8 cellular contexts compared by ENCODE assay signal in genomic region chr9:136944519-136945332, GRCh38. TPM values are rescaled to one million over a fixed set of nuclear protein-coding genes. Genes with fewer than 3 reads are reported as not detected.
A peak's percentile ranks its signal among the peaks of the same experiment; 100 is the strongest.
DNase-seq lines count a peak whose midpoint lies in the region; ATAC-seq and TF ChIP-seq lines count a peak whose summit lies in the region.

TSS of gene C8G (plus strand) at chr9:136945243. CDS start at chr9:136945321, 78 bp downstream.
TSS of gene FBXW5 (minus strand) at chr9:136944738. CDS start at chr9:136944083, 655 bp downstream.

- peak; percentile 66 for DNase-seq in DMS 273 treated with DMSO at 0.1 percent for 48 hours (lab: John Stamatoyannopoulos, UW)
- peak; percentile 93 for DNase-seq in activated T-cell treated with anti-CD3 and anti-CD28 coated beads for 24 hours (ENCODE audit: low read depth)
- peak; percentile 41 for DNase-seq in epithelial cell of prostate (ENCODE audit: low read depth, low spot score)
- DNase-seq in stimulated activated CD8-positive, alpha-beta memory T cell treated with anti-CD3 and anti-CD28 coated beads, Interleukin-2, amount 100 ng/mL, for 48 hours (ENCODE audit: low read depth in 2 of 2) = peak; percentile 91 to 95

- H3K4me3 ChIP-seq in HUES64 (ENCODE audit: low read length) (peak within 1 kb of the TSS; percentile 93), OCI-LY1 (ENCODE audit: low read depth, low read length, poor library complexity, severe bottlenecking) (peak within 1 kb of the TSS; percentile 91), mononuclear cell (ENCODE audit: low read length) (peak within 1 kb of the TSS; percentile 79)

- H3K27ac ChIP-seq in HUES64 (ENCODE audit: low read depth, low read length) = peak within 1 kb of the TSS; percentile 68; the same call in 1 of the 2 replicates
- H3K27ac ChIP-seq in OCI-LY1 (ENCODE audit: low read depth, low read length, poor library complexity, severe bottlenecking) = no peak within 1 kb of the TSS
- H3K27ac ChIP-seq in epithelial cell of prostate = peak within 1 kb of the TSS; percentile 77

- H3K9me2 ChIP-seq in OCI-LY1 (ENCODE audit: low read depth, low read length) = no peaks in the 10 kb centered on the region

- H3K9me3 ChIP-seq in HUES64 (ENCODE audit: insufficient read depth, low read depth, low read length) = no peaks in the 10 kb centered on the region
- H3K9me3 ChIP-seq in OCI-LY1 (ENCODE audit: low read length) = no peaks in the 10 kb centered on the region
- no peaks in the 10 kb centered on the region for H3K9me3 ChIP-seq in mononuclear cell (ENCODE audit: low read depth, low read length)

- H3K79me2 ChIP-seq in OCI-LY1 (ENCODE audit: insufficient read depth, low read length) = no peaks in the 10 kb centered on the region

- H3K9ac ChIP-seq in HUES64 (ENCODE audit: low read depth, low read length) = peak within 1 kb of the TSS; percentile 86
- H3K9ac ChIP-seq in OCI-LY1 (ENCODE audit: low read length) = peak within 1 kb of the TSS; percentile 92

- 6% methylated on average over 74 of the region's 74 CpGs for WGBS in HUES64

- H3K4me1 ChIP-seq in HUES64 (ENCODE audit: insufficient read depth, low read length) = no peaks in the 10 kb centered on the region; the same call in 1 of the 2 replicates
- H3K4me1 ChIP-seq in OCI-LY1 (ENCODE audit: insufficient read depth, low read length, severe bottlenecking) = peaks cover 19% of the 10 kb centered on the region
- peaks cover 25% of the 10 kb centered on the region for H3K4me1 ChIP-seq in mononuclear cell (ENCODE audit: insufficient read depth, low read length)

- peak within 1 kb of the TSS; percentile 80 for H3K4me2 ChIP-seq in OCI-LY1 (ENCODE audit: low read length)

- peak; percentile 67 for ATAC-seq in GM21447 (IDR thresholded peaks at IDR 0.05; ENCODE audit: unreplicated experiment)

- H4K20me1 ChIP-seq in OCI-LY1 (ENCODE audit: insufficient read depth, low read length) = no peaks in the 10 kb centered on the region

- H2AFZ ChIP-seq in OCI-LY1 (ENCODE audit: low read length) = no peak within 1 kb of the TSS

- H3K27me3 ChIP-seq in HUES64 (ENCODE audit: insufficient read depth, low read length) (no peaks in the 10 kb centered on the region), OCI-LY1 (ENCODE audit: insufficient read depth, low read length) (no peaks in the 10 kb centered on the region; the same call in 1 of the 2 replicates), mononuclear cell (ENCODE audit: insufficient read depth, low read length) (no peaks in the 10 kb centered on the region)

- peaks cover 32% of the 10 kb centered on the region for H3K36me3 ChIP-seq in HUES64 (ENCODE audit: insufficient read depth, low read length)
- H3K36me3 ChIP-seq in OCI-LY1 (ENCODE audit: insufficient read depth, low read length) = peaks cover 33% of the 10 kb centered on the region

- peak; percentile 87 for TF ChIP-seq CTCF in OCI-LY1 (IDR thresholded peaks at IDR 0.05; ENCODE audit: low read length)

- no peaks in the 10 kb centered on the region for H3F3A ChIP-seq in OCI-LY1 (ENCODE audit: insufficient read depth, low read length)

RNA-seq across cellular contexts. Expression of gene C8G, which starts in this region (rescaled TPM):
- not detected for polyA plus RNA-seq in HUES64 (2013, experiment 1 of 2)
- not detected for polyA plus RNA-seq in HUES64 (2013, experiment 2 of 2)
- not detected for total RNA-seq in mononuclear cell

RNA-seq across cellular contexts. Expression of gene FBXW5, which starts in this region (rescaled TPM):
- polyA plus RNA-seq in HUES64 (2013, experiment 1 of 2) = 36.2 TPM
- 34.4 TPM for polyA plus RNA-seq in HUES64 (2013, experiment 2 of 2)
- 67.6 TPM for total RNA-seq in mononuclear cell

Comparison
In these comparisons a context has a peak if more than half of its experiments do, and no peak if none do; other contexts are left out.
1. DNase-seq: peak in every context shown above with its lines; median percentile 93 in activated T-cell treated with anti-CD3 and anti-CD28 coated beads for 24 hours; 93 in stimulated activated CD8-positive, alpha-beta memory T cell treated with anti-CD3 and anti-CD28 coated beads, Interleukin-2, amount 100 ng/mL, for 48 hours; 66 in DMS 273 treated with DMSO at 0.1 percent for 48 hours; 41 in epithelial cell of prostate.